In genomic region chr22:45310331-45311032, GRCh38 we compare ENCODE assay signal across 8 cellular contexts. TPM values are rescaled to one million over a fixed set of nuclear protein-coding genes. Genes with fewer than 3 reads are reported as not detected.
A peak's percentile ranks its signal among the peaks of the same experiment; 100 is the strongest.
DNase-seq lines count a peak whose midpoint lies in the region; ATAC-seq and TF ChIP-seq lines count a peak whose summit lies in the region.

No MANE protein-coding gene starts in this region.

- CTCF ChIA-PET in Caco-2 (lab: Charles Lee), result no interaction called here
- CTCF ChIA-PET in naive thymus-derived CD4-positive, alpha-beta T cell (lab: Charles Lee), result no interaction called here

- H3K4me1 ChIP-seq in Caco-2 (peaks cover 69% of the 10 kb centered on the region), OCI-LY3 (ENCODE audit: low read length) (peaks cover 45% of the 10 kb centered on the region)
- H3K4me1 ChIP-seq in naive thymus-derived CD4-positive, alpha-beta T cell (ENCODE audit: control insufficient read depth in 2 of 2, insufficient read depth in 2 of 2, low read length in 2 of 2), result peaks cover 14 to 21% of the 10 kb centered on the region in 2 donors

- BruUV-seq in Caco-2 (replicated peaks; lab: Mats Ljungman, UMichigan), result no TSS peak

- H2AFZ ChIP-seq in OCI-LY3 (ENCODE audit: low read depth, low read length), result no peak overlapping the region

- H3K4me1 Mint-ChIP-seq in Caco-2 (ENCODE audit: low read depth, unreplicated experiment), result peaks cover 59% of the 10 kb centered on the region
- peaks cover 39 to 63% (median 56%) of the 10 kb centered on the region in 7 donors for H3K4me1 Mint-ChIP-seq in naive thymus-derived CD4-positive, alpha-beta T cell

- no peak for TF ChIP-seq CTCF in Caco-2 (IDR thresholded peaks at IDR 0.05; ENCODE audit: insufficient read depth in 1 of 2, low read depth in 1 of 2, low read length in 1 of 2, severe bottlenecking in 1 of 2, unreplicated experiment in 1 of 2)
- TF ChIP-seq CTCF in OCI-LY3 (IDR thresholded peaks at IDR 0.05; ENCODE audit: low read depth, low read length), result no peak
- TF ChIP-seq CTCF in GM13977 (IDR thresholded peaks at IDR 0.05; ENCODE audit: extremely low read depth, insufficient read depth, missing control alignments), result no peak

- no peaks in the 10 kb centered on the region for H3K27me3 ChIP-seq in Caco-2 (replicated peaks; ENCODE audit: control insufficient read depth, insufficient read depth, low read length)
- H3K27me3 ChIP-seq in OCI-LY3 (ENCODE audit: low read depth, low read length), result no peaks in the 10 kb centered on the region
- H3K27me3 ChIP-seq in naive thymus-derived CD4-positive, alpha-beta T cell (ENCODE audit: control insufficient read depth in 2 of 2, insufficient read depth in 2 of 2, low read length in 2 of 2), result no peaks in the 10 kb centered on the region

- peaks cover 16% of the 10 kb centered on the region for H4K20me1 ChIP-seq in OCI-LY3 (ENCODE audit: insufficient read depth, low read length)

- DNase-seq in Caco-2 (no peak), dermis blood vessel endothelial cell (peak; percentile 30), NCI-H446 (lab: John Stamatoyannopoulos, UW) (no peak), GM13977 (ENCODE audit: low spot score) (no peak), NCI-H146 (lab: John Stamatoyannopoulos, UW) (no peak)
- peak in 4 of 9 donors; percentile 17 to 46 (median 24) for DNase-seq in naive thymus-derived CD4-positive, alpha-beta T cell
- DNase-seq in effector CD4-positive, alpha-beta T cell, result no peak

- peak overlapping the region; percentile 62 for H3K27ac ChIP-seq in OCI-LY3 (ENCODE audit: low read length)
- peak overlapping the region; percentile 96 for H3K27ac ChIP-seq in naive thymus-derived CD4-positive, alpha-beta T cell (ENCODE audit: low read depth, low read length)

- peak overlapping the region; percentile 95 for H3K9ac ChIP-seq in OCI-LY3 (ENCODE audit: low read length)

- H3K4me2 ChIP-seq in OCI-LY3 (ENCODE audit: low read length), result peak overlapping the region; percentile 96

- peak overlapping the region; percentile 81 for H3K4me3 Mint-ChIP-seq in Caco-2 (ENCODE audit: unreplicated experiment)
- peak overlapping the region; percentile 84 to 97 (median 89) for H3K4me3 Mint-ChIP-seq in naive thymus-derived CD4-positive, alpha-beta T cell

- intact Hi-C loops in Caco-2 (cut with micrococcal nuclease; ENCODE audit: unreplicated experiment), result no loop called here
- intact Hi-C loops in naive thymus-derived CD4-positive, alpha-beta T cell (cut with micrococcal nuclease), result no loop called here

- H3K36me3 ChIP-seq in Caco-2 (ENCODE audit: control insufficient read depth, insufficient read depth, low read length) (0 out of 2 replicates have a peak, but pooled peaks cover 1% of the 10 kb centered on the region), OCI-LY3 (replicated peaks; ENCODE audit: low read depth, low read length) (peaks cover 14% of the 10 kb centered on the region)
- peaks cover 0 to 6% (median 0%) of the 10 kb centered on the region in 3 experiments for H3K36me3 ChIP-seq in naive thymus-derived CD4-positive, alpha-beta T cell (ENCODE audit: control insufficient read depth in 2 of 3, insufficient read depth in 3 of 3, low read length in 3 of 3)

- peak overlapping the region; percentile 73 for H3K4me3 ChIP-seq in Caco-2 (ENCODE audit: low read depth, low read length)
- H3K4me3 ChIP-seq in OCI-LY3 (ENCODE audit: low read length), result peak overlapping the region; percentile 87
- peak overlapping the region; percentile 76 for H3K4me3 ChIP-seq in naive thymus-derived CD4-positive, alpha-beta T cell (ENCODE audit: low read length)

- H3K79me2 ChIP-seq in OCI-LY3 (ENCODE audit: low read length), result peaks cover 55% of the 10 kb centered on the region

- H3K27me3 Mint-ChIP-seq in Caco-2 (ENCODE audit: insufficient read depth, unreplicated experiment), result no peaks in the 10 kb centered on the region
- no peaks in the 10 kb centered on the region for H3K27me3 Mint-ChIP-seq in naive thymus-derived CD4-positive, alpha-beta T cell

- POLR2A ChIA-PET in Caco-2 (lab: Charles Lee), result interaction anchor here (0.6 kb wide), 1 partner anchor 146 kb away, joined by 5 read pairs; the partner anchor contains the start of gene NUP50
- POLR2A ChIA-PET in naive thymus-derived CD4-positive, alpha-beta T cell (lab: Charles Lee), result interaction anchor here (0.7 to 8.9 kb wide), 6 partner anchors 9 to 104 kb away, joined by 3 to 73 read pairs (median 6); partner anchors contain the start of gene RIBC2

- no peaks in the 10 kb centered on the region for H3K9me3 Mint-ChIP-seq in Caco-2 (ENCODE audit: unreplicated experiment)
- no peaks in the 10 kb centered on the region for H3K9me3 Mint-ChIP-seq in naive thymus-derived CD4-positive, alpha-beta T cell

- no peaks in the 10 kb centered on the region for H3K9me3 ChIP-seq in Caco-2
- H3K9me3 ChIP-seq in OCI-LY3 (ENCODE audit: insufficient read depth, low read length), result no peaks in the 10 kb centered on the region
- H3K9me3 ChIP-seq in naive thymus-derived CD4-positive, alpha-beta T cell (ENCODE audit: control insufficient read depth in 2 of 3, low read length in 3 of 3), result no peaks in the 10 kb centered on the region

- in situ Hi-C loops in GM13977 (cut with MboI; ENCODE audit: low pct_unique_long_range_greater_than_20kb, low sequenced_read_pairs, unreplicated experiment), result no loop called here

- H3K27ac Mint-ChIP-seq in Caco-2 (ENCODE audit: unreplicated experiment), result peak overlapping the region; percentile 90
- H3K27ac Mint-ChIP-seq in naive thymus-derived CD4-positive, alpha-beta T cell, result peak overlapping the region; percentile 88 to 99 (median 92)

- ATAC-seq in naive thymus-derived CD4-positive, alpha-beta T cell, result no peak

- peaks cover 30% of the 10 kb centered on the region for H3K36me3 Mint-ChIP-seq in Caco-2 (ENCODE audit: insufficient read depth, unreplicated experiment)
- H3K36me3 Mint-ChIP-seq in naive thymus-derived CD4-positive, alpha-beta T cell, result peaks cover 0 to 17% (median 0%) of the 10 kb centered on the region in 5 donors

RNA-seq across cellular contexts. Expression of gene FAM118A, which starts 0.7 kb away (rescaled TPM):
- total RNA-seq in Caco-2 (2022) (120 and 131 TPM in 2 replicates), dermis blood vessel endothelial cell (14.2 and 28.6 TPM in 2 replicates)
- total RNA-seq in naive thymus-derived CD4-positive, alpha-beta T cell, result 100 to 1,000 TPM in 4 of 5 experiments, 10 to 100 TPM in 1; 61.3 to 216 (median 111) TPM
- polyA plus RNA-seq in naive thymus-derived CD4-positive, alpha-beta T cell, result 10 to 100 TPM; 54.0 to 81.6 TPM

RNA-seq across cellular contexts. Expression of gene UPK3A, which starts 25.7 kb away (rescaled TPM):
- total RNA-seq in Caco-2 (2022) (1.9 and 2.0 TPM in 2 replicates), dermis blood vessel endothelial cell (not detected in 2 replicates)
- under 1 TPM in 1 of 5 experiments, not detected in 4; 0.61 TPM for total RNA-seq in naive thymus-derived CD4-positive, alpha-beta T cell
- under 1 TPM in 1 of 2 donors, not detected in 1; 0.25 TPM for polyA plus RNA-seq in naive thymus-derived CD4-positive, alpha-beta T cell
